20 cellular contexts compared by ENCODE assay signal in the genomic region with DNA sequence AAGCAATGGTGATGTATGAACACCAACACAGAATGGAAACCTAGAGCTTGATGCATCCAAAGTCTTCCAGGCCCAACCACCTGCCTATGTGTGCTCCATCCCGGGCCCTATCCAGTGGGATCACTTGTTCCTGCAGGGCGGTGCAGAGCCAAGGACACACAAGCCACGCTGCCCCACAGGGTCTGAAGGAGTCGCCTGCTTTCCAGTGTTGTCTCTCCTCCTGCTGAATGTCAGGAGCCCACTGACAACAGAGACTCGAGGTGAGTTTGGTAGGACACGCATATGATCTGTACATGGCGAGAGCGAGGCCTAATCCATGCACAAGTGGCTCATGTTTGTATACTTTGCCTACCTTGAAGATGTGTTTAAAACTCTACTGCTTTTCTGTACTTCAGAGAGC.
DNase-seq lines count a peak whose midpoint lies in the region; ATAC-seq, FAIRE-seq and TF ChIP-seq lines count a peak whose summit lies in the region.
"Had no signal": no experiment of that assay in that cellular context is flagged by ENCODE, and none has a peak within 500 bp of the region (broad histone marks: within the 10 kb centered on the region; RNA-seq: fewer than 3 reads in every experiment).

No MANE protein-coding gene starts in this region.

- H3K4me3 ChIP-seq in K562: no peak overlapping the region
- no peak overlapping the region for H3K4me3 ChIP-seq in esophagus muscularis mucosa
- H3K4me3 ChIP-seq in neural progenitor cell: no peak overlapping the region
- H3K4me3 ChIP-seq in upper lobe of right lung: no peak overlapping the region
- H3K4me3 ChIP-seq: BLaER1, HAP-1 had no signal

- intact Hi-C loops in K562 (cut with micrococcal nuclease): no loop called here
- intact Hi-C loops in esophagus muscularis mucosa (cut with DNase I): no loop called here
- intact Hi-C loops in upper lobe of right lung (cut with DNase I): no loop called here

- H3K4me1 ChIP-seq in K562 (replicated peaks in 1 of 2; ENCODE audit: control insufficient read depth in 2 of 2, insufficient read depth in 2 of 2, low read length in 2 of 2) (peaks cover 17 to 34% of the 10 kb centered on the region in 2 experiments), esophagus muscularis mucosa (no peaks in the 10 kb centered on the region), neural progenitor cell (peaks cover 3% of the 10 kb centered on the region), upper lobe of right lung (no peaks in the 10 kb centered on the region)
- H3K4me1 ChIP-seq: HAP-1 had no signal

- H3K79me2 ChIP-seq in K562 (ENCODE audit: control insufficient read depth, insufficient read depth, low read length): no peaks in the 10 kb centered on the region
- H3K79me2 ChIP-seq in neural progenitor cell (ENCODE audit: low read depth): no peaks in the 10 kb centered on the region

- peaks cover 4% of the 10 kb centered on the region for H3K9me3 Mint-ChIP-seq in neural progenitor cell
- H3K9me3 Mint-ChIP-seq: CD8-positive, alpha-beta T cell; HFFc6 had no signal

- peaks cover 4% of the 10 kb centered on the region for H3K27me3 Mint-ChIP-seq in neural progenitor cell (ENCODE audit: insufficient read depth, low read depth)

- no peak for TF ChIP-seq RAD21 in K562 (CRISPR knock-in tag; conservative IDR thresholded peaks at IDR 0.05 in 1 of 2, IDR thresholded peaks at IDR 0.05 in 1 of 2)

- no peaks in the 10 kb centered on the region for H3K9me3 ChIP-seq in K562 (replicated peaks; ENCODE audit: control insufficient read depth, insufficient read depth, low read depth, low read length)
- no peaks in the 10 kb centered on the region for H3K9me3 ChIP-seq in esophagus muscularis mucosa
- H3K9me3 ChIP-seq in neural progenitor cell (ENCODE audit: low read depth): no peaks in the 10 kb centered on the region
- H3K9me3 ChIP-seq in upper lobe of right lung: no peaks in the 10 kb centered on the region
- H3K9me3 ChIP-seq: BLaER1, Caco-2, HAP-1 had no signal

- no peaks in the 10 kb centered on the region for H3F3A ChIP-seq in neural progenitor cell (ENCODE audit: low read depth)

- in situ Hi-C loops in K562 (cut with MboI): no loop called here

- no peak overlapping the region; the same call in 2 of the 3 replicates for H3K27ac ChIP-seq in K562 (ENCODE audit: extremely low read depth, low read depth, low read length)
- no peak overlapping the region for H3K27ac ChIP-seq in esophagus muscularis mucosa (replicated peaks in 1 of 4)
- H3K27ac ChIP-seq in neural progenitor cell: no peak overlapping the region
- no peak overlapping the region for H3K27ac ChIP-seq in upper lobe of right lung
- H3K27ac ChIP-seq: BLaER1, C4-2B had no signal

- H3K4me1 Mint-ChIP-seq in neural progenitor cell: peaks cover 21% of the 10 kb centered on the region
- H3K4me1 Mint-ChIP-seq: B cell had no signal

- no peak for FAIRE-seq in K562 (lab: Jason Lieb, UNC)
- FAIRE-seq: GM12892, H54 had no signal

- H2AFZ ChIP-seq in K562 (ENCODE audit: low read depth, low read length) (peak overlapping the region; percentile 66), neural progenitor cell (replicated peaks) (no peak overlapping the region)

- POLR2A ChIA-PET in K562 (lab: Yijun Ruan, JAX): interaction anchor here (0.6 to 1.6 kb wide), 4 partner anchors 10 to 123 kb away, joined by 3 read pairs; no protein-coding TSS in a partner anchor

- TF ChIP-seq CTCF in K562 (IDR thresholded peaks at IDR 0.05 in 2 of 3, conservative IDR thresholded peaks at IDR 0.05 in 1 of 3; ENCODE audit: insufficient read depth in 2 of 3, low read depth in 1 of 3, low read length in 3 of 3) (no peak), esophagus muscularis mucosa (IDR thresholded peaks at IDR 0.05) (no peak), neural progenitor cell (IDR thresholded peaks at IDR 0.05) (no peak), upper lobe of right lung (IDR thresholded peaks at IDR 0.05) (no peak)

- no peak for ATAC-seq in K562
- ATAC-seq in upper lobe of right lung: peak; percentile 29
- ATAC-seq: CD8-positive, alpha-beta T cell had no signal

- CTCF ChIA-PET in K562 (lab: Yijun Ruan, JAX; ENCODE audit: low intra/inter-chr PET ratio): no interaction called here

- peaks cover 2% of the 10 kb centered on the region for H3K36me3 Mint-ChIP-seq in neural progenitor cell
- H3K36me3 Mint-ChIP-seq: CD4-positive, CD25-positive, alpha-beta regulatory T cell; CD8-positive, alpha-beta T cell had no signal

- H4K20me1 ChIP-seq in K562 (replicated peaks; ENCODE audit: control insufficient read depth, insufficient read depth, low read length) (no peaks in the 10 kb centered on the region), neural progenitor cell (ENCODE audit: low read depth) (no peaks in the 10 kb centered on the region)
- H4K20me1 ChIP-seq: BLaER1 had no signal

- no peaks in the 10 kb centered on the region for H3K36me3 ChIP-seq in K562 (ENCODE audit: control insufficient read depth, insufficient read depth, low read length)
- no peaks in the 10 kb centered on the region for H3K36me3 ChIP-seq in esophagus muscularis mucosa
- H3K36me3 ChIP-seq in neural progenitor cell: no peaks in the 10 kb centered on the region
- no peaks in the 10 kb centered on the region for H3K36me3 ChIP-seq in upper lobe of right lung
- H3K36me3 ChIP-seq: BLaER1, HAP-1 had no signal

- WGBS in K562 (ENCODE audit: insufficient coverage, low coverage, missing lambda C conversion rate): 82% methylated on average over 8 of the region's 8 CpGs
- WGBS in esophagus muscularis mucosa: 82% methylated on average over 4 of the region's 8 CpGs

- H3K27me3 ChIP-seq in K562 (ENCODE audit: control insufficient read depth in 2 of 2, insufficient read depth in 2 of 2, low read length in 2 of 2) (no peaks in the 10 kb centered on the region), esophagus muscularis mucosa (no peaks in the 10 kb centered on the region), neural progenitor cell (no peaks in the 10 kb centered on the region), upper lobe of right lung (no peaks in the 10 kb centered on the region)
- H3K27me3 ChIP-seq: BLaER1 had no signal

- H3K4me3 Mint-ChIP-seq in neural progenitor cell: no peak overlapping the region
- H3K4me3 Mint-ChIP-seq: B cell; CD4-positive, CD25-positive, alpha-beta regulatory T cell; CD8-positive, alpha-beta T cell; HFFc6 had no signal

- TF ChIP-seq POLR2A in K562 (conservative IDR thresholded peaks at IDR 0.05) (no peak), esophagus muscularis mucosa (IDR thresholded peaks at IDR 0.05; ENCODE audit: low read depth) (no peak)

- no peaks in the 10 kb centered on the region for H3K9me1 ChIP-seq in K562 (ENCODE audit: control insufficient read depth, insufficient read depth, low read length)

- H3K4me2 ChIP-seq in K562 (ENCODE audit: insufficient read depth, low read length) (no peak overlapping the region; the same call in 1 of the 2 replicates), neural progenitor cell (no peak overlapping the region)
- H3K4me2 ChIP-seq: BLaER1 had no signal

- peak overlapping the region; percentile 4 for H3K27ac Mint-ChIP-seq in neural progenitor cell
- H3K27ac Mint-ChIP-seq: B cell; CD4-positive, CD25-positive, alpha-beta regulatory T cell; CD8-positive, alpha-beta T cell; HFFc6 had no signal

- H3K9ac ChIP-seq in K562 (ENCODE audit: insufficient read depth in 1 of 2, low read depth in 2 of 2, low read length in 2 of 2) (peak overlapping the region in 1 of 2 experiments; percentile 6; a peak in 1 of 4 replicates), neural progenitor cell (no peak overlapping the region)
- H3K9ac ChIP-seq: BLaER1 had no signal

- DNase-seq in K562 (ENCODE audit: extremely low read depth in 1 of 4, low spot score in 3 of 4): no peak
- DNase-seq in esophagus muscularis mucosa (ENCODE audit: extremely low spot score): peak; percentile 91
- DNase-seq in neural progenitor cell (ENCODE audit: low spot score): no peak
- no peak for DNase-seq in upper lobe of right lung
- DNase-seq in effector CD8-positive, alpha-beta T cell (lab: John Stamatoyannopoulos, UW): no peak
- no peak for DNase-seq in AG08396 (ENCODE audit: low spot score)
- no peak for DNase-seq in occipital lobe (lab: John Stamatoyannopoulos, UW)
- DNase-seq: Caco-2; CD4-positive, CD25-positive, alpha-beta regulatory T cell; CD8-positive, alpha-beta T cell; DMS153; DND-41; GOT3; HFFc6 had no signal

- TF ChIP-seq EP300 in K562 (IDR thresholded peaks at IDR 0.05; ENCODE audit: low read length) (no peak), esophagus muscularis mucosa (IDR thresholded peaks at IDR 0.05) (no peak)

- BruUV-seq in K562 (replicated peaks; lab: Mats Ljungman, UMichigan): no TSS peak

TF ChIP-seq in K562, 482 proteins besides CTCF, POLR2A, EP300 and RAD21:
- TF ChIP-seq RUNX1 (IDR thresholded peaks at IDR 0.05; ENCODE audit: low read depth) (0 out of 2 replicates have a peak, but pooled peaks have one; percentile 28), ETV5 (CRISPR knock-in tag; IDR thresholded peaks at IDR 0.05; ENCODE audit: low read depth) (no peak), CTBP1 (IDR thresholded peaks at IDR 0.05; ENCODE audit: borderline replicate concordance) (0 out of 2 replicates have a peak, but pooled peaks have one; percentile 16)
TF ChIP-seq in K562: peak in this region for 2.
